Comparison of ENCODE assay signal across 8 cellular contexts in the genomic region with DNA sequence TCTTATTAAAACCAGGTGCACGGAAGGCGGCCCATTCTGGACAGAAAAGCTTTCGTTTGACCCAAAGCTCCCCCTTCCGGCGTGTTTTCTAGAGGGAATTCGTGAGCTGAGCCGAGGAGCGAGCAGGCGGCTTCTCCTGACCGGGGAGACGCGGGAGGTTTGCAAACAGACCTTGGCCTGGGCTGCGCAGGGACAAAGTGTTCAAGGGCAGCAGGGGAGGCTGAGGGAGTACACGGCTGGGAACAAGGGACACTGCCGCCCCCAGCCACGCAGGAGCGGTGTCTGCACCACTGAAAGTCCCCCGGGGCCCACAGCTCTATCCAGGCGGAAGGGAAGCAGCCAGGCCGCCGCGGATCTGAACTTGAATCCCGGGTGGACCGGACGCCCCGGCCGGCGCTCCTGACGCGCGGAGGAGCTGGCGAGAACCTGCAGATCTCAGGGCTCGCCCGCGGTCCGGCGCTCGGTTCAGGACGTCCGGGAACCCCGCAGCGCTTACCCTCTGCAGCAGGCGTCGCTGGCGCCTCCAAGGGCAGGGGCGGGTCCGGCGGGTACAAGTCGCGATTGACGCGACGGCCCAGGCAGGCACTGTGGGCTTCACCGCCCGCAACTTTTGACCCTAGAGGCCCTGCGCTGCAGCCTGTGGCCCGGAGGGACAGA.
A peak's percentile ranks its signal among the peaks of the same experiment; 100 is the strongest.
DNase-seq lines count a peak whose midpoint lies in the region; ATAC-seq and TF ChIP-seq lines count a peak whose summit lies in the region.

No MANE protein-coding gene starts in this region.

- DNase-seq in AG08396 (ENCODE audit: low spot score) (peak; percentile 52), activated T-cell treated with anti-CD3 and anti-CD28 coated beads for 48 hours (ENCODE audit: low read depth) (peak; percentile 15), fibroblast of pulmonary artery (ENCODE audit: low read depth) (peak; percentile 42), thyroid gland (peak; percentile 77 to 85), NCI-H128 (lab: John Stamatoyannopoulos, UW; ENCODE audit: unreplicated experiment) (no peak)
- peak in 3 of 9 donors; percentile 9 to 33 (median 13) for DNase-seq in naive thymus-derived CD4-positive, alpha-beta T cell

- H3K9me3 Mint-ChIP-seq in naive thymus-derived CD4-positive, alpha-beta T cell, result peaks cover 0 to 3% (median 0%) of the 10 kb centered on the region in 11 donors

- peaks cover 4 to 6% of the 10 kb centered on the region in 2 donors for H3K4me1 ChIP-seq in naive thymus-derived CD4-positive, alpha-beta T cell (ENCODE audit: control insufficient read depth in 2 of 2, insufficient read depth in 2 of 2, low read length in 2 of 2)
- peaks cover 3 to 4% of the 10 kb centered on the region in 2 donors for H3K4me1 ChIP-seq in thyroid gland

- CTCF ChIA-PET in naive thymus-derived CD4-positive, alpha-beta T cell (lab: Charles Lee), result interaction anchor here (0.6 to 1.0 kb wide), 3 partner anchors 10 to 1310 kb away, joined by 3 to 4 read pairs (median 3); no protein-coding TSS in a partner anchor

- no peak overlapping the region for H3K27ac ChIP-seq in naive thymus-derived CD4-positive, alpha-beta T cell (ENCODE audit: low read depth, low read length)
- H3K27ac ChIP-seq in thyroid gland, result no peak overlapping the region

- H3K27me3 Mint-ChIP-seq in naive thymus-derived CD4-positive, alpha-beta T cell, result peaks cover 44 to 62% (median 58%) of the 10 kb centered on the region in 5 donors

- H3K4me3 Mint-ChIP-seq in naive thymus-derived CD4-positive, alpha-beta T cell, result peak overlapping the region; percentile 61 to 88 (median 82)

- H3K36me3 Mint-ChIP-seq in naive thymus-derived CD4-positive, alpha-beta T cell, result peaks cover 0 to 5% (median 0%) of the 10 kb centered on the region in 5 donors

- POLR2A ChIA-PET in naive thymus-derived CD4-positive, alpha-beta T cell (lab: Charles Lee), result no interaction called here

- 4 to 14% methylated on average over 11 to 21 of the region's 57 CpGs for WGBS in thyroid gland, 2 donors

- H3K4me3 ChIP-seq in fibroblast of pulmonary artery (replicated peaks; ENCODE audit: low read depth, low read length) (peak overlapping the region; percentile 22), thyroid gland (replicated peaks in 1 of 3) (peak overlapping the region; percentile 20 to 31 (median 21))
- peak overlapping the region; percentile 44 for H3K4me3 ChIP-seq in naive thymus-derived CD4-positive, alpha-beta T cell (ENCODE audit: low read length)

- no peak overlapping the region for H3K27ac Mint-ChIP-seq in naive thymus-derived CD4-positive, alpha-beta T cell

- intact Hi-C loops in naive thymus-derived CD4-positive, alpha-beta T cell (cut with micrococcal nuclease), result no loop called here
- intact Hi-C loops in thyroid gland (cut with DNase I), result no loop called here

- H3K4me1 Mint-ChIP-seq in naive thymus-derived CD4-positive, alpha-beta T cell, result peaks cover 7 to 21% (median 11%) of the 10 kb centered on the region in 7 donors

- TF ChIP-seq POLR2A in thyroid gland (IDR thresholded peaks at IDR 0.05), result no peak

- TF ChIP-seq CTCF in fibroblast of pulmonary artery (IDR thresholded peaks at IDR 0.05; ENCODE audit: low read length, missing control alignments) (peak; percentile 28), thyroid gland (IDR thresholded peaks at IDR 0.05) (peak in 4 of 6 experiments; percentile 20 to 44 (median 42))

- no peaks in the 10 kb centered on the region for H3K36me3 ChIP-seq in naive thymus-derived CD4-positive, alpha-beta T cell (ENCODE audit: control insufficient read depth in 2 of 3, insufficient read depth in 3 of 3, low read length in 3 of 3)
- H3K36me3 ChIP-seq in thyroid gland, result no peaks in the 10 kb centered on the region

- no peaks in the 10 kb centered on the region for H3K9me3 ChIP-seq in naive thymus-derived CD4-positive, alpha-beta T cell (ENCODE audit: control insufficient read depth in 2 of 3, low read length in 3 of 3)
- H3K9me3 ChIP-seq in thyroid gland, result no peaks in the 10 kb centered on the region

- ATAC-seq in HG02759 (IDR thresholded peaks at IDR 0.05; ENCODE audit: unreplicated experiment) (peak; percentile 65), GM21390 (IDR thresholded peaks at IDR 0.05; ENCODE audit: unreplicated experiment) (no peak)
- peak; percentile 34 for ATAC-seq in naive thymus-derived CD4-positive, alpha-beta T cell

- peaks cover 2 to 3% of the 10 kb centered on the region in 2 donors for H3K27me3 ChIP-seq in naive thymus-derived CD4-positive, alpha-beta T cell (ENCODE audit: control insufficient read depth in 2 of 2, insufficient read depth in 2 of 2, low read length in 2 of 2)
- no peaks in the 10 kb centered on the region for H3K27me3 ChIP-seq in thyroid gland
